ENCODE assay signal across 1 cellular context in genomic region chr2:176931588-176932563, GRCh38.
TF ChIP-seq lines count a peak whose summit lies in the region.

No MANE protein-coding gene starts in this region.

TF ChIP-seq in K562, 482 proteins besides CTCF, POLR2A, EP300 and RAD21 (continued from another document and continues in another):
- TF ChIP-seq CLOCK (CRISPR knock-in tag; IDR thresholded peaks at IDR 0.05; ENCODE audit: borderline replicate concordance) (no peak), DEAF1 (CRISPR knock-in tag; IDR thresholded peaks at IDR 0.05) (no peak; the same call in 1 of the 2 replicates), DACH1 (IDR thresholded peaks at IDR 0.05; ENCODE audit: partially characterized antibody) (no peak), SAFB2 (IDR thresholded peaks at IDR 0.05; ENCODE audit: borderline replicate concordance, low read depth, low read length, severe bottlenecking) (no peak), CBX3 (IDR thresholded peaks at IDR 0.05; ENCODE audit: borderline replicate concordance in 1 of 2, low read length in 2 of 2) (no peak), CHD1 (IDR thresholded peaks at IDR 0.05; ENCODE audit: low read length) (no peak), ZNF318 (IDR thresholded peaks at IDR 0.05; ENCODE audit: borderline replicate concordance in 1 of 2, low read depth in 1 of 2) (peak in 1 of 2 experiments; percentile 96; a peak in 2 of 4 replicates), ZBTB5 (IDR thresholded peaks at IDR 0.05) (no peak), ZKSCAN1 (IDR thresholded peaks at IDR 0.05; ENCODE audit: low read depth, low read length) (no peak), CREB3 (tag; conservative IDR thresholded peaks at IDR 0.05; ENCODE audit: low read depth) (0 out of 2 replicates have a peak, but pooled peaks have one; percentile 53), ZBED1 (IDR thresholded peaks at IDR 0.05) (no peak), ZNF696 (CRISPR knock-in tag; conservative IDR thresholded peaks at IDR 0.05) (no peak), PHF20 (IDR thresholded peaks at IDR 0.05; ENCODE audit: partially characterized antibody) (no peak), TSC22D4 (tag; IDR thresholded peaks at IDR 0.05) (no peak), ARID3B (CRISPR knock-in tag; IDR thresholded peaks at IDR 0.05; ENCODE audit: borderline replicate concordance) (no peak), KDM5B (IDR thresholded peaks at IDR 0.05; ENCODE audit: insufficient replicate concordance, low read depth, low read length) (no peak), SAP30 (IDR thresholded peaks at IDR 0.05; ENCODE audit: borderline replicate concordance, insufficient read depth, low read depth, low read length, poor library complexity, severe bottlenecking) (no peak), SLC30A9 (CRISPR knock-in tag; IDR thresholded peaks at IDR 0.05) (no peak), HMGXB4 (CRISPR knock-in tag; IDR thresholded peaks at IDR 0.05) (no peak), ZNF263 (CRISPR knock-in tag; IDR thresholded peaks at IDR 0.05; ENCODE audit: borderline replicate concordance) (no peak), RCOR1 (IDR thresholded peaks at IDR 0.05; ENCODE audit: borderline replicate concordance in 1 of 2, low read depth in 2 of 2, low read length in 2 of 2) (peak in 1 of 2 experiments; percentile 82; a peak in 2 of 4 replicates), GMEB1 (CRISPR knock-in tag; IDR thresholded peaks at IDR 0.05) (no peak), ZNF134 (CRISPR knock-in tag; conservative IDR thresholded peaks at IDR 0.05) (no peak; the same call in 1 of the 2 replicates), ZNF12 (CRISPR knock-in tag; IDR thresholded peaks at IDR 0.05) (no peak), ZBTB11 (CRISPR knock-in tag; IDR thresholded peaks at IDR 0.05) (0 out of 6 replicates have a peak, but pooled peaks of 1 of the 3 experiments have one; percentile 28)
